ENCODE assay signal across 1 cellular context in genomic region chr2:195656859-195657633, GRCh38.
A peak's percentile ranks its signal among the peaks of the same experiment; 100 is the strongest.
TF ChIP-seq lines count a peak whose summit lies in the region.

Gene SLC39A10, plus strand, starts transcription at chr2:195657226. Its CDS starts 22,817 bp downstream, at chr2:195680043.

TF ChIP-seq in HepG2, 621 proteins besides CTCF, POLR2A, EP300 and RAD21 (continued from another document and continues in another):
- TF ChIP-seq SNAPC4 (CRISPR knock-in tag; IDR thresholded peaks at IDR 0.05) (no peak), ZNF12 (CRISPR knock-in tag; IDR thresholded peaks at IDR 0.05) (peak; percentile 64), RFX5 (IDR thresholded peaks at IDR 0.05; ENCODE audit: low read depth, low read length) (no peak), REST (IDR thresholded peaks at IDR 0.05; ENCODE audit: borderline replicate concordance in 1 of 2, low read depth in 1 of 2, low read length in 2 of 2) (peak in 1 of 2 experiments; percentile 77; a peak in 1 of 4 replicates), PTBP1 (IDR thresholded peaks at IDR 0.05; ENCODE audit: low read depth, low read length, poor library complexity, severe bottlenecking) (no peak), ZNF543 (CRISPR knock-in tag; IDR thresholded peaks at IDR 0.05) (peak; percentile 83; the same call in 1 of the 2 replicates), PBX3 (CRISPR knock-in tag; IDR thresholded peaks at IDR 0.05; ENCODE audit: borderline replicate concordance) (no peak), ZSCAN20 (CRISPR knock-in tag; IDR thresholded peaks at IDR 0.05; ENCODE audit: borderline replicate concordance) (no peak), TBX2 (CRISPR knock-in tag; IDR thresholded peaks at IDR 0.05; ENCODE audit: borderline replicate concordance) (peak; percentile 69; the same call in 1 of the 2 replicates), ZNF615 (CRISPR knock-in tag; IDR thresholded peaks at IDR 0.05; ENCODE audit: borderline replicate concordance) (no peak), ZNF234 (CRISPR knock-in tag; conservative IDR thresholded peaks at IDR 0.05) (no peak), IRF2 (CRISPR knock-in tag; IDR thresholded peaks at IDR 0.05) (peak; percentile 44; the same call in 1 of the 2 replicates), ZNF18 (CRISPR knock-in tag; IDR thresholded peaks at IDR 0.05; ENCODE audit: insufficient replicate concordance) (no peak), ZNF264 (CRISPR knock-in tag; IDR thresholded peaks at IDR 0.05) (no peak), ZNF17 (CRISPR knock-in tag; IDR thresholded peaks at IDR 0.05) (no peak), ZKSCAN1 (IDR thresholded peaks at IDR 0.05; ENCODE audit: low read length) (no peak), ZNF296 (CRISPR knock-in tag; conservative IDR thresholded peaks at IDR 0.05) (no peak), SMAD9 (CRISPR knock-in tag; IDR thresholded peaks at IDR 0.05) (no peak), NR3C1 (CRISPR knock-in tag; IDR thresholded peaks at IDR 0.05) (no peak), DDIT3 (CRISPR knock-in tag; IDR thresholded peaks at IDR 0.05) (no peak), U2AF1 (optimal IDR thresholded peaks at IDR 0.05; ENCODE audit: low read depth, low read length) (peak; percentile 35), SIX1 (CRISPR knock-in tag; IDR thresholded peaks at IDR 0.05; ENCODE audit: borderline replicate concordance) (no peak), HOMEZ (CRISPR knock-in tag; IDR thresholded peaks at IDR 0.05; ENCODE audit: low read depth) (no peak; the same call in 1 of the 2 replicates), JUN (CRISPR knock-in tag; IDR thresholded peaks at IDR 0.05) (no peak), JUNB (CRISPR knock-in tag; IDR thresholded peaks at IDR 0.05; ENCODE audit: borderline replicate concordance) (0 out of 2 replicates have a peak, but pooled peaks have one; percentile 23), ZFP62 (CRISPR knock-in tag; IDR thresholded peaks at IDR 0.05) (no peak), ESRRA (CRISPR knock-in tag; IDR thresholded peaks at IDR 0.05; ENCODE audit: low read depth) (peak; percentile 41; the same call in 1 of the 2 replicates), ZBTB46 (CRISPR knock-in tag; IDR thresholded peaks at IDR 0.05; ENCODE audit: borderline replicate concordance) (no peak), FUBP1 (CRISPR knock-in tag; IDR thresholded peaks at IDR 0.05; ENCODE audit: borderline replicate concordance) (no peak), ZBTB20 (CRISPR knock-in tag; IDR thresholded peaks at IDR 0.05; ENCODE audit: borderline replicate concordance, low read depth) (peak; percentile 91; the same call in 1 of the 2 replicates), ZNF616 (CRISPR knock-in tag; IDR thresholded peaks at IDR 0.05; ENCODE audit: low read depth) (no peak), ZNF749 (CRISPR knock-in tag; IDR thresholded peaks at IDR 0.05; ENCODE audit: borderline replicate concordance) (peak; percentile 72; the same call in 1 of the 2 replicates), ZNF670 (CRISPR knock-in tag; IDR thresholded peaks at IDR 0.05; ENCODE audit: borderline replicate concordance) (peak; percentile 31; the same call in 1 of the 2 replicates), MAZ (IDR thresholded peaks at IDR 0.05; ENCODE audit: borderline replicate concordance, low read depth, low read length) (no peak; the same call in 1 of the 2 replicates), MAZ (CRISPR knock-in tag; IDR thresholded peaks at IDR 0.05; ENCODE audit: low read depth) (no peak; the same call in none of the 2 replicates), LRRFIP1 (CRISPR knock-in tag; conservative IDR thresholded peaks at IDR 0.05) (no peak), RBFOX2 (IDR thresholded peaks at IDR 0.05; ENCODE audit: low read depth, low read length) (peak; percentile 98), CEBPB (IDR thresholded peaks at IDR 0.05; ENCODE audit: borderline replicate concordance, low read depth, low read length) (no peak), ZNF441 (CRISPR knock-in tag; IDR thresholded peaks at IDR 0.05; ENCODE audit: borderline replicate concordance) (peak; percentile 30)
